Comparison of ENCODE assay signal across 8 cellular contexts in the genomic region with DNA sequence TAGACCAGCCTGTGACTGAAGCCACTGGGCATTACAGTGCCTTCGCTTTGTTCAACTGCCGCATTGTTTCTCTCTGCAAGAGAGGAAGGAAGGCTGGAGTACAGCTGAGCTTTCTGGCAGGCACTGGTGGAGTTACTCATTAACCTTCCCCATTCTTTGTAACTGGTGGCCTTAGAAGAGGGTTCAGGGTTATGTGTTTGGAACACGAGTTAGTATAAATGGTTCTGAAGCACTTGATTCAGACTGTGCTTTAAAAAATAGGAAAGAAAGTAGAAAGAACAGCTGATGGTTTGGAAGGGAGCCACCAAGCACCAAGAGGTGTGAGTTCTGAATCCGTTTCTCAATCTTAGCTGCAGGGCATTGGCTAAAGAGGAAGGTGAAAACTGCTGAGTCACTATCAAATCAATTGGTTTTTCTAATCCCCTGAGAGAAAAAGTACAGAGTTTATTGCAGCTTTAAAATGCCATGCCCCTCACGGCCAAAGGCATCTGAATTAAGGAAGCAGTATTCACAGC. TPM values are rescaled to one million over a fixed set of nuclear protein-coding genes. Genes with fewer than 3 reads are reported as not detected.
DNase-seq lines count a peak whose midpoint lies in the region; ATAC-seq and TF ChIP-seq lines count a peak whose summit lies in the region.

No MANE protein-coding gene starts in this region.

- H3K4me1 ChIP-seq in OCI-LY3 (ENCODE audit: low read length): peaks cover 39% of the 10 kb centered on the region
- peaks cover 20 to 47% of the 10 kb centered on the region in 2 donors for H3K4me1 ChIP-seq in duodenal mucosa (ENCODE audit: control insufficient read depth in 1 of 2, insufficient read depth in 2 of 2, low read length in 2 of 2)
- H3K4me1 ChIP-seq in vagina: peaks cover 16% of the 10 kb centered on the region

- H3K9ac ChIP-seq in OCI-LY3 (ENCODE audit: low read length) (peak overlapping the region; percentile 66), duodenal mucosa (ENCODE audit: low read depth in 1 of 2, low read length in 2 of 2) (peak overlapping the region in 1 of 2 donors; percentile 1)

- no peaks in the 10 kb centered on the region for H3K36me3 ChIP-seq in OCI-LY3 (replicated peaks; ENCODE audit: low read depth, low read length)
- peaks cover 3 to 7% of the 10 kb centered on the region in 2 donors for H3K36me3 ChIP-seq in duodenal mucosa (ENCODE audit: control insufficient read depth in 1 of 2, insufficient read depth in 2 of 2, low read length in 2 of 2)
- no peaks in the 10 kb centered on the region for H3K36me3 ChIP-seq in vagina

- H3K36me3 Mint-ChIP-seq in memory B cell: no peaks in the 10 kb centered on the region
- H3K36me3 Mint-ChIP-seq in activated CD4-positive, alpha-beta T cell treated with anti-CD3 and anti-CD28 coated beads for 36 hours (ENCODE audit: low read depth): peaks cover 4% of the 10 kb centered on the region

- H3K4me3 ChIP-seq in OCI-LY3 (ENCODE audit: low read length): peak overlapping the region; percentile 68
- H3K4me3 ChIP-seq in duodenal mucosa (ENCODE audit: low read depth in 1 of 2, low read length in 2 of 2): peak overlapping the region; percentile 53
- H3K4me3 ChIP-seq in vagina: no peak overlapping the region

- no peaks in the 10 kb centered on the region for H3K79me2 ChIP-seq in OCI-LY3 (ENCODE audit: low read length)

- no peak overlapping the region for H3K4me3 Mint-ChIP-seq in memory B cell
- no peak overlapping the region for H3K4me3 Mint-ChIP-seq in activated CD4-positive, alpha-beta T cell treated with anti-CD3 and anti-CD28 coated beads for 36 hours

- H3K27ac ChIP-seq in OCI-LY3 (ENCODE audit: low read length): peak overlapping the region; percentile 85
- peak overlapping the region; percentile 34 for H3K27ac ChIP-seq in duodenal mucosa (ENCODE audit: low read depth, low read length)
- peak overlapping the region; percentile 21 for H3K27ac ChIP-seq in vagina

- H3K27me3 ChIP-seq in OCI-LY3 (ENCODE audit: low read depth, low read length): no peaks in the 10 kb centered on the region
- H3K27me3 ChIP-seq in duodenal mucosa (ENCODE audit: control insufficient read depth in 1 of 2, insufficient read depth in 2 of 2, low read length in 2 of 2): no peaks in the 10 kb centered on the region
- no peaks in the 10 kb centered on the region for H3K27me3 ChIP-seq in vagina

- POLR2A ChIA-PET in activated CD4-positive, alpha-beta T cell treated with anti-CD3 and anti-CD28 coated beads for 36 hours (lab: Charles Lee): no interaction called here

- H3K9me3 Mint-ChIP-seq in memory B cell: peaks cover 4% of the 10 kb centered on the region
- H3K9me3 Mint-ChIP-seq in activated CD4-positive, alpha-beta T cell treated with anti-CD3 and anti-CD28 coated beads for 36 hours (ENCODE audit: low read depth): peaks cover 10% of the 10 kb centered on the region

- ATAC-seq in HG03060 (IDR thresholded peaks at IDR 0.05; ENCODE audit: low read depth, unreplicated experiment) (peak; percentile 72), memory B cell (ENCODE audit: low read depth) (peak; percentile 61)
- no peak for ATAC-seq in activated CD4-positive, alpha-beta T cell treated with anti-CD3 and anti-CD28 coated beads for 36 hours

- H3K9me3 ChIP-seq in OCI-LY3 (ENCODE audit: insufficient read depth, low read length) (no peaks in the 10 kb centered on the region), duodenal mucosa (ENCODE audit: control insufficient read depth in 1 of 2, low read length in 2 of 2) (no peaks in the 10 kb centered on the region), vagina (no peaks in the 10 kb centered on the region)

- TF ChIP-seq POLR2A in vagina (IDR thresholded peaks at IDR 0.05): no peak

- no peak for TF ChIP-seq CTCF in OCI-LY3 (IDR thresholded peaks at IDR 0.05; ENCODE audit: low read depth, low read length)
- no peak for TF ChIP-seq CTCF in vagina (IDR thresholded peaks at IDR 0.05)

- H3K4me2 ChIP-seq in OCI-LY3 (ENCODE audit: low read length): peak overlapping the region; percentile 83

- CTCF ChIA-PET in activated CD4-positive, alpha-beta T cell treated with anti-CD3 and anti-CD28 coated beads for 36 hours (lab: Charles Lee): interaction anchor here (0.6 kb wide), 1 partner anchor 118 kb away, joined by 4 read pairs; no protein-coding TSS in a partner anchor

- H4K20me1 ChIP-seq in OCI-LY3 (ENCODE audit: insufficient read depth, low read length): no peaks in the 10 kb centered on the region

- peak overlapping the region; percentile 47 for H3K27ac Mint-ChIP-seq in memory B cell
- H3K27ac Mint-ChIP-seq in activated CD4-positive, alpha-beta T cell treated with anti-CD3 and anti-CD28 coated beads for 36 hours: no peak overlapping the region

- peak; percentile 49 for DNase-seq in DMS 273 (lab: John Stamatoyannopoulos, UW; ENCODE audit: unreplicated experiment)
- no peak for DNase-seq in DMS 273 treated with DMSO at 0.1 percent for 48 hours (lab: John Stamatoyannopoulos, UW)
- no peak for DNase-seq in memory B cell (ENCODE audit: low spot score in 2 of 2)
- no peak for DNase-seq in vagina (ENCODE audit: extremely low spot score in 2 of 2)
- DNase-seq in activated CD4-positive, alpha-beta T cell treated with anti-CD3 and anti-CD28 coated beads for 36 hours: no peak

- intact Hi-C loops in vagina (cut with DNase I): no loop called here
- intact Hi-C loops in activated CD4-positive, alpha-beta T cell treated with anti-CD3 and anti-CD28 coated beads for 36 hours (cut with DNase I, micrococcal nuclease): no loop called here

- peak overlapping the region; percentile 49 for H2AFZ ChIP-seq in OCI-LY3 (ENCODE audit: low read depth, low read length)

- no peaks in the 10 kb centered on the region for H3K27me3 Mint-ChIP-seq in memory B cell
- peaks cover 2% of the 10 kb centered on the region for H3K27me3 Mint-ChIP-seq in activated CD4-positive, alpha-beta T cell treated with anti-CD3 and anti-CD28 coated beads for 36 hours

- peaks cover 18% of the 10 kb centered on the region for H3K4me1 Mint-ChIP-seq in memory B cell
- peaks cover 4% of the 10 kb centered on the region for H3K4me1 Mint-ChIP-seq in activated CD4-positive, alpha-beta T cell treated with anti-CD3 and anti-CD28 coated beads for 36 hours

RNA-seq across cellular contexts. Expression of a gene that starts 3.7 kb away (rescaled TPM):
- total RNA-seq in vagina: not detected
- under 1 TPM; 0.16 to 0.58 TPM for total RNA-seq in activated CD4-positive, alpha-beta T cell treated with anti-CD3 and anti-CD28 coated beads for 36 hours

Comparison
In these comparisons a context has a peak if more than half of its experiments do, and no peak if none do; other contexts are left out.
1. H3K27ac ChIP-seq: peak in every context shown above with its lines; median percentile 85 in OCI-LY3; 34 in duodenal mucosa; 21 in vagina.
2. H3K4me3 ChIP-seq: peak in OCI-LY3 (single experiment) and duodenal mucosa (2 of 2); none in vagina (0 of 2).